In genomic region chr10:93893646-93894515, GRCh38 we compare ENCODE assay signal across 8 cellular contexts. TPM values are rescaled to one million over a fixed set of nuclear protein-coding genes. Genes with fewer than 3 reads are reported as not detected.
DNase-seq lines count a peak whose midpoint lies in the region; ATAC-seq and TF ChIP-seq lines count a peak whose summit lies in the region.

A gene with protein sequence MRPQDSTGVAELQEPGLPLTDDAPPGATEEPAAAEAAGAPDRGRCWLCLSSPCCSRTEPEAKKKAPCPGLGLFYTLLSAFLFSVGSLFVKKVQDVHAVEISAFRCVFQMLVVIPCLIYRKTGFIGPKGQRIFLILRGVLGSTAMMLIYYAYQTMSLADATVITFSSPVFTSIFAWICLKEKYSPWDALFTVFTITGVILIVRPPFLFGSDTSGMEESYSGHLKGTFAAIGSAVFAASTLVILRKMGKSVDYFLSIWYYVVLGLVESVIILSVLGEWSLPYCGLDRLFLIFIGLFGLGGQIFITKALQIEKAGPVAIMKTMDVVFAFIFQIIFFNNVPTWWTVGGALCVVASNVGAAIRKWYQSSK (plus strand): TSS chr10:93893978. CDS start chr10:93894034, 56 bp downstream.

- H3K4me2 ChIP-seq in mammary epithelial cell (ENCODE audit: insufficient read depth, low read depth, low read length), result peak within 1 kb of the TSS; percentile 99

- no peaks in the 10 kb centered on the region for H3K9me3 ChIP-seq in WERI-Rb-1 (ENCODE audit: severe bottlenecking)
- no peaks in the 10 kb centered on the region for H3K9me3 ChIP-seq in mammary epithelial cell (replicated peaks; ENCODE audit: insufficient read depth, low read length)

- H3K36me3 ChIP-seq in WERI-Rb-1, result peaks cover 8% of the 10 kb centered on the region
- H3K36me3 ChIP-seq in mammary epithelial cell (ENCODE audit: insufficient read depth, low read length), result no peaks in the 10 kb centered on the region

- peaks cover 8% of the 10 kb centered on the region for H3K4me1 ChIP-seq in mammary epithelial cell (ENCODE audit: insufficient read depth, low read length)

- TF ChIP-seq CTCF in WERI-Rb-1 (IDR thresholded peaks at IDR 0.05; ENCODE audit: low read depth, low read length) (no peak), mammary epithelial cell (conservative IDR thresholded peaks at IDR 0.05 in 1 of 2, IDR thresholded peaks at IDR 0.05 in 1 of 2; ENCODE audit: extremely low read depth in 1 of 2, insufficient read depth in 1 of 2, low read depth in 1 of 2, low read length in 2 of 2) (peak in 1 of 2 donors; percentile 12)

- CTCF ChIA-PET in mammary epithelial cell (lab: Charles Lee; ENCODE audit: low non-redundant PET), result no interaction called here

- intact Hi-C loops in mammary epithelial cell (cut with micrococcal nuclease), result no loop called here

- H4K20me1 ChIP-seq in mammary epithelial cell (ENCODE audit: insufficient read depth, low read length), result no peaks in the 10 kb centered on the region

- 5% methylated on average over 18 of the region's 82 CpGs for WGBS in mammary epithelial cell (ENCODE audit: low coverage, missing lambda C conversion rate)

- peak; percentile 5 to 56 for DNase-seq in NCI-H524 (lab: John Stamatoyannopoulos, UW)
- no peak for DNase-seq in NCI-H524 treated with DMSO at 0.1 percent for 48 hours (lab: John Stamatoyannopoulos, UW)
- peak; percentile 79 for DNase-seq in NCI-H146 (lab: John Stamatoyannopoulos, UW)
- DNase-seq in WERI-Rb-1, result peak; percentile 85
- peak; percentile 57 for DNase-seq in mammary epithelial cell
- DNase-seq in islet precursor cell, result peak; percentile 86
- DNase-seq in stimulated activated CD4-positive, alpha-beta T cell treated with anti-CD3 and anti-CD28 coated beads, Interleukin-12 subunit alpha, Interleukin-12 subunit beta, amount 100 ng/mL, for 48 hours (ENCODE audit: low read depth in 2 of 3, low spot score in 1 of 3), result peak; percentile 41 to 61 (median 53)

- peak within 1 kb of the TSS; percentile 99 for H2AFZ ChIP-seq in mammary epithelial cell (ENCODE audit: low read depth, low read length)

- peak within 1 kb of the TSS; percentile 82 for H3K27ac ChIP-seq in WERI-Rb-1
- H3K27ac ChIP-seq in mammary epithelial cell (ENCODE audit: insufficient read depth, low read depth, low read length), result no peak within 1 kb of the TSS

- H3K27me3 ChIP-seq in WERI-Rb-1 (ENCODE audit: insufficient read depth, low read depth, severe bottlenecking) (no peaks in the 10 kb centered on the region), mammary epithelial cell (ENCODE audit: insufficient read depth, low read length) (peaks cover 3% of the 10 kb centered on the region)

- peaks cover 7% of the 10 kb centered on the region for H3K79me2 ChIP-seq in mammary epithelial cell (ENCODE audit: insufficient read depth, low read length)

- in situ Hi-C loops in mammary epithelial cell (cut with MboI; ENCODE audit: low sequenced_read_pairs in 2 of 2), result no loop called here

- dilution Hi-C loops in mammary epithelial cell (cut with HindIII; ENCODE audit: low sequenced_read_pairs), result no loop called here

- peak within 1 kb of the TSS; percentile 25 for H3K9ac ChIP-seq in mammary epithelial cell (ENCODE audit: insufficient read depth, low read length)

- ATAC-seq in HG02870 (IDR thresholded peaks at IDR 0.05; ENCODE audit: unreplicated experiment), result peak; percentile 85

- H3K4me3 ChIP-seq in WERI-Rb-1 (ENCODE audit: low read depth, low read length) (peak within 1 kb of the TSS; percentile 89), mammary epithelial cell (replicated peaks in 1 of 3; ENCODE audit: insufficient read depth in 1 of 3, low read depth in 2 of 3, low read length in 3 of 3) (peak within 1 kb of the TSS; percentile 73 to 81 (median 73))

- no TSS peak for BruUV-seq in mammary epithelial cell (replicated peaks; lab: Mats Ljungman, UMichigan)

RNA-seq across cellular contexts. Expression of the gene that starts here (rescaled TPM):
- 1 to 10 TPM; 4.7 to 5.3 TPM for total RNA-seq in mammary epithelial cell
- 3.9 TPM for polyA plus RNA-seq in mammary epithelial cell
- 4.2 TPM for polyA minus RNA-seq in mammary epithelial cell
